ENCODE assay signal across 15 cellular contexts in genomic region chr3:133942761-133943535, GRCh38. TPM values are rescaled to one million over a fixed set of nuclear protein-coding genes. Genes with fewer than 3 reads are reported as not detected.
DNase-seq lines count a peak whose midpoint lies in the region; ATAC-seq and TF ChIP-seq lines count a peak whose summit lies in the region.
"Had no signal": no experiment of that assay in that cellular context is flagged by ENCODE, and none has a peak within 500 bp of the region (broad histone marks: within the 10 kb centered on the region; RNA-seq: fewer than 3 reads in every experiment).

No MANE protein-coding gene starts in this region.

- H3K4me1 ChIP-seq in Peyer's patch = peaks cover 0 to 21% (median 0%) of the 10 kb centered on the region in 4 donors
- H3K4me1 ChIP-seq in upper lobe of right lung = peaks cover 29% of the 10 kb centered on the region
- peaks cover 16% of the 10 kb centered on the region for H3K4me1 ChIP-seq in prostate gland (replicated peaks)
- H3K4me1 ChIP-seq: colonic mucosa had no signal

- intact Hi-C loops in upper lobe of right lung (cut with DNase I) = no loop called here
- intact Hi-C loops in prostate gland (cut with DNase I) = no loop called here

- WGBS in prostate gland = 91% methylated on average over 3 of the region's 3 CpGs

- H3K27ac ChIP-seq in Peyer's patch (no peak overlapping the region), upper lobe of right lung (peak overlapping the region; percentile 26), prostate gland (peak overlapping the region in 1 of 2 donors; percentile 19)
- H3K27ac ChIP-seq: colonic mucosa had no signal

- no peak for TF ChIP-seq POLR2A in Peyer's patch (IDR thresholded peaks at IDR 0.05)
- TF ChIP-seq POLR2A in prostate gland (IDR thresholded peaks at IDR 0.05) = no peak

- ATAC-seq in upper lobe of right lung = no peak

- peak; percentile 45 for DNase-seq in activated CD8-positive, alpha-beta memory T cell treated with anti-CD3 and anti-CD28 coated beads, Interleukin-2, amount 50 U/mL, for 48 hours
- DNase-seq in activated CD8-positive, alpha-beta memory T cell treated with anti-CD3 and anti-CD28 coated beads, Interleukin-2, amount 50 U/mL, for 4 hours = no peak
- DNase-seq in Peyer's patch = peak in 2 of 3 donors; percentile 28 to 34
- peak; percentile 34 for DNase-seq in islet precursor cell
- DNase-seq in upper lobe of right lung = no peak
- no peak for DNase-seq in AG20443 (ENCODE audit: low spot score)
- DNase-seq in LoVo (ENCODE audit: low spot score) = no peak
- DNase-seq in prostate gland (ENCODE audit: low spot score) = no peak
- DNase-seq: amygdala, esophagus squamous epithelium, heart right ventricle, naive B cell, NCI-H1436 treated with DMSO at 0.1 percent for 48 hours, NCI-H446 treated with DMSO at 0.1 percent for 48 hours had no signal

- H3K27me3 ChIP-seq in Peyer's patch (no peaks in the 10 kb centered on the region), upper lobe of right lung (no peaks in the 10 kb centered on the region), prostate gland (replicated peaks; ENCODE audit: insufficient read depth) (no peaks in the 10 kb centered on the region)
- H3K27me3 ChIP-seq: colonic mucosa, esophagus squamous epithelium, heart right ventricle had no signal

- H3K9me3 ChIP-seq in Peyer's patch (no peaks in the 10 kb centered on the region), upper lobe of right lung (no peaks in the 10 kb centered on the region), prostate gland (no peaks in the 10 kb centered on the region)
- H3K9me3 ChIP-seq: colonic mucosa, esophagus squamous epithelium, heart right ventricle had no signal

- H3K36me3 ChIP-seq in Peyer's patch = no peaks in the 10 kb centered on the region
- no peaks in the 10 kb centered on the region for H3K36me3 ChIP-seq in upper lobe of right lung
- no peaks in the 10 kb centered on the region for H3K36me3 ChIP-seq in prostate gland
- H3K36me3 ChIP-seq: colonic mucosa, heart right ventricle had no signal

- no peak for TF ChIP-seq CTCF in Peyer's patch (IDR thresholded peaks at IDR 0.05)
- TF ChIP-seq CTCF in upper lobe of right lung (IDR thresholded peaks at IDR 0.05) = no peak
- no peak for TF ChIP-seq CTCF in prostate gland (IDR thresholded peaks at IDR 0.05)

- H3K4me3 ChIP-seq in Peyer's patch = no peak overlapping the region
- H3K4me3 ChIP-seq in upper lobe of right lung = no peak overlapping the region
- H3K4me3 ChIP-seq in prostate gland = no peak overlapping the region
- H3K4me3 ChIP-seq: colonic mucosa, esophagus squamous epithelium, heart right ventricle had no signal

RNA-seq across cellular contexts. Expression of gene RAB6B, which starts 47.3 kb away (rescaled TPM):
- 1 to 10 TPM in 1 of 4 donors, under 1 TPM in 3; 0.53 to 1.2 (median 0.81) TPM for total RNA-seq in Peyer's patch
- total RNA-seq in upper lobe of right lung = 7.4 TPM
- total RNA-seq in prostate gland = 1 to 10 TPM; 4.5 to 7.1 TPM

Comparison
In these comparisons a context has a peak if more than half of its experiments do, and no peak if none do; other contexts are left out.
1. DNase-seq: peak in activated CD8-positive, alpha-beta memory T cell treated with anti-CD3 and anti-CD28 coated beads, Interleukin-2, amount 50 U/mL, for 48 hours (single experiment), Peyer's patch (2 of 3) and islet precursor cell (single experiment); none in activated CD8-positive, alpha-beta memory T cell treated with anti-CD3 and anti-CD28 coated beads, Interleukin-2, amount 50 U/mL, for 4 hours (single experiment), upper lobe of right lung (single experiment), AG20443 (single experiment), LoVo (single experiment) and prostate gland (single experiment).